ENCODE assay signal across 8 cellular contexts in the genomic region with DNA sequence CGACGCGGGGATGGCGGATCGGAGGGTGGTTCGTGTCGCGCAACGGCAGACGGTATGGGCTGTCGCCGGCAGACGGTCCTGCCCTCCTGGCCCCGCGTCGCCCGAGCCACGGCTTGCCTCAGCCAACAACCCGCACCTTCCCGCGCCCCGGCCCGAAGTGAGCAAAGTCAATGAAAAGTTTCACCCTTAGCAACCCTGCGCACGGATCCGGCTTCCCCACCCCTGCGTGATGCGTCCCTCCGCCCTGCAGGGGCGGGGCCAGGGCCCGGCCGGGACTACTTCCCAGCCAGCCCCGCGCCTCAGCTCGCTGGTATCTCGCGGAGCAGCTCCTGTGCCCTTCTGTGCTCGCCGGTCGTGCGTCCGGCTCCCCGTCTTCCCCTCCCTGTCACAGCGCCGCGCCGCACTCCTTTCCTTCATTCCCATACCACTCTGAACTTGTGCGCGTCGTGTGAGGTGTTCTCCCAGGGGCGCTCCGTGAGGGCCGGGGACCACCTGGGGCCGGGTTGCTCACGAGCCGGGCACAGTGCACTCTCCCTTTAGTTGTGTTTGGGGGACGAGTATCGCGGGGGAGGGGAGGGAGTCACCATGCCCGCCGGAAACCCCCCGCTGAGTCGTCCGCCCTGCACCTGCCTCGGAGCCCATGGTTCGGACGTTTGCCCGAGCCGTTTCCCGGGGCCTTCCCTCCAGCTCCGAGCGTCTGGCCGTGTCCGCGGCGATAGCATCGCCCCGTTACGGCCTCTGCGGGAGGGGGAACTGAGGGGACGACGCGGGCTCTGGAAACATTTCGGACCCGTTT. TPM values are rescaled to one million over a fixed set of nuclear protein-coding genes. Genes with fewer than 3 reads are reported as not detected.
A peak's percentile ranks its signal among the peaks of the same experiment; 100 is the strongest.
DNase-seq lines count a peak whose midpoint lies in the region; ATAC-seq and TF ChIP-seq lines count a peak whose summit lies in the region.

A gene with protein sequence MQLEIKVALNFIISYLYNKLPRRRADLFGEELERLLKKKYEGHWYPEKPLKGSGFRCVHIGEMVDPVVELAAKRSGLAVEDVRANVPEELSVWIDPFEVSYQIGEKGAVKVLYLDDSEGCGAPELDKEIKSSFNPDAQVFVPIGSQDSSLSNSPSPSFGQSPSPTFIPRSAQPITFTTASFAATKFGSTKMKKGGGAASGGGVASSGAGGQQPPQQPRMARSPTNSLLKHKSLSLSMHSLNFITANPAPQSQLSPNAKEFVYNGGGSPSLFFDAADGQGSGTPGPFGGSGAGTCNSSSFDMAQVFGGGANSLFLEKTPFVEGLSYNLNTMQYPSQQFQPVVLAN (minus strand): TSS at position 163 of the 796 bp plus-strand sequence. CDS start 9,456 bp downstream, outside the sequence.

- H3K9me3 ChIP-seq in adrenal gland (replicated peaks in 1 of 3): no peaks in the 10 kb centered on the region
- H3K9me3 ChIP-seq in heart left ventricle: no peaks in the 10 kb centered on the region

- H3K27ac ChIP-seq in adrenal gland: peak within 1 kb of the TSS; percentile 95 to 100 (median 100)
- peak within 1 kb of the TSS; percentile 94 to 100 (median 99) for H3K27ac ChIP-seq in heart left ventricle

- H3K4me1 Mint-ChIP-seq in type B pancreatic cell (ENCODE audit: unreplicated experiment): peaks cover 26% of the 10 kb centered on the region

- no peaks in the 10 kb centered on the region for H3K27me3 ChIP-seq in adrenal gland
- no peaks in the 10 kb centered on the region for H3K27me3 ChIP-seq in heart left ventricle

- H3K4me3 Mint-ChIP-seq in type B pancreatic cell: peak within 1 kb of the TSS; percentile 100

- ATAC-seq in HG02678 (IDR thresholded peaks at IDR 0.05; ENCODE audit: unreplicated experiment): peak; percentile 41
- peak; percentile 27 to 71 (median 66) for ATAC-seq in heart left ventricle

- TF ChIP-seq CTCF in adrenal gland (IDR thresholded peaks at IDR 0.05): no peak
- TF ChIP-seq CTCF in heart left ventricle (IDR thresholded peaks at IDR 0.05): no peak
- TF ChIP-seq CTCF in type B pancreatic cell (conservative IDR thresholded peaks at IDR 0.05): no peak

- peak within 1 kb of the TSS; percentile 100 for H3K27ac Mint-ChIP-seq in type B pancreatic cell

- no peaks in the 10 kb centered on the region for H3K27me3 Mint-ChIP-seq in type B pancreatic cell

- intact Hi-C loops in T-helper 1 cell treated with Interleukin-12 subunit alpha and Interleukin-12 subunit beta and Interleukin-4 antibody, amounts not matched to agents 30 ng/mL and 1 ng/mL, for 36 hours (cut with micrococcal nuclease): loop anchor here (5.0 to 10.0 kb wide), 7 partner anchors 145 to 1922 kb away; a partner anchor contains a TSS
- intact Hi-C loops in adrenal gland (cut with DNase I) (no loop called here), heart left ventricle (cut with DNase I) (loop anchor here in 5 of 10 donors (2.0 kb wide), 2 partner anchors 22 to 36 kb away; a partner anchor contains a TSS), posterior cingulate gyrus (cut with DNase I) (no loop called here)

- peaks cover 4% of the 10 kb centered on the region for H3K36me3 Mint-ChIP-seq in type B pancreatic cell

- no peaks in the 10 kb centered on the region for H3K9me3 Mint-ChIP-seq in type B pancreatic cell

- H3K4me3 ChIP-seq in adrenal gland (peak within 1 kb of the TSS; percentile 54 to 95 (median 74)), heart left ventricle (peak within 1 kb of the TSS; percentile 76 to 98 (median 94))

- TF ChIP-seq POLR2A in adrenal gland (IDR thresholded peaks at IDR 0.05) (peak; percentile 98 to 99), heart left ventricle (IDR thresholded peaks at IDR 0.05) (peak; percentile 96 to 99)

- DNase-seq in GDM1 (lab: John Stamatoyannopoulos, UW) (peak; percentile 92), NCI-H146 (lab: John Stamatoyannopoulos, UW) (peak; percentile 91), adrenal gland (peak; percentile 95 to 97 (median 96)), heart left ventricle (peak; percentile 96 to 98 (median 97)), posterior cingulate gyrus (peak; percentile 93 to 99 (median 96)), type B pancreatic cell (ENCODE audit: extremely low spot score, unreplicated experiment) (peak; percentile 98)

- H3K36me3 ChIP-seq in adrenal gland (replicated peaks in 1 of 2) (peaks cover 0 to 6% of the 10 kb centered on the region in 2 donors), heart left ventricle (peaks cover 0 to 21% (median 14%) of the 10 kb centered on the region in 9 donors)

- 0 to 4% (median 1%) methylated on average over 5 to 85 of the region's 85 CpGs for WGBS in adrenal gland, 4 donors
- 0 to 1% (median 1%) methylated on average over 45 to 85 of the region's 85 CpGs for WGBS in heart left ventricle, 4 donors

- H3K4me1 ChIP-seq in adrenal gland (replicated peaks in 1 of 2) (peaks cover 18 to 32% of the 10 kb centered on the region in 2 donors), heart left ventricle (peaks cover 7 to 34% (median 28%) of the 10 kb centered on the region in 12 donors)

RNA-seq across cellular contexts. Expression of the gene that starts here (rescaled TPM):
- 41.1 and 41.2 TPM in 2 replicates for total RNA-seq in T-helper 1 cell treated with Interleukin-12 subunit alpha and Interleukin-12 subunit beta and Interleukin-4 antibody, amounts not matched to agents 30 ng/mL and 1 ng/mL, for 36 hours
- total RNA-seq in adrenal gland (100 to 1,000 TPM in 1 of 8 donors, 10 to 100 TPM in 7; 36.2 to 117 (median 61.5) TPM), heart left ventricle (10 to 100 TPM; 29.0 to 74.5 (median 46.1) TPM), type B pancreatic cell (ENCODE audit: low replicate concordance) (47.4 and 54.5 TPM in 2 replicates)
- polyA plus RNA-seq in adrenal gland (10 to 100 TPM; 14.7 to 24.1 (median 20.6) TPM), heart left ventricle (10 to 100 TPM; 29.6 to 44.9 TPM)

Comparison
In these comparisons a context has a peak if more than half of its experiments do, and no peak if none do; other contexts are left out.
1. Peak in every context shown above with its lines: DNase-seq, ATAC-seq, H3K4me3 ChIP-seq and H3K27ac ChIP-seq.